16 cellular contexts compared by ENCODE assay signal in the genomic region with DNA sequence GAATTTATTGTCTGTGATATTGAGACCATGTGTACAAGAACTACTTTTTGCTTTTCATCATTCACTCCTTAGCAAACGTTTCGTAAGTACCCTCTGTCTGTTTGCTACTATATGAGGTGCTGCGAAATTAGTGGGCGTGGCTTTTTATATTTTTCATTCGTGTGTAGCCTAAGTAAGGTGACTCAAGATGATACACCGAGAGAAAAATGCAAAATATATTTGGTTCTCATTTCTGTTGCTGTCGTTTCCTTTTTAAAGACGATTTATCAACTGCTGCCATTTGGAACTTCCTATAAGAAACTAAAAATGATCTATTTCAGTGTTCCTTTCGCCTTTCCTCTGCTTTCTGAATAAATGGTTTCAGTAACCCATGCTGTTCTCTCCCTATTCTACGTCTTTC.
DNase-seq lines count a peak whose midpoint lies in the region; ATAC-seq, FAIRE-seq and TF ChIP-seq lines count a peak whose summit lies in the region.
"Had no signal": no experiment of that assay in that cellular context is flagged by ENCODE, and none has a peak within 500 bp of the region (broad histone marks: within the 10 kb centered on the region; RNA-seq: fewer than 3 reads in every experiment).

No MANE protein-coding gene starts in this region.

- peaks cover under 1% of the 10 kb centered on the region for H3K79me2 ChIP-seq in GM23248 (ENCODE audit: insufficient read depth)

- no peaks in the 10 kb centered on the region for H3K27me3 Mint-ChIP-seq in nephron (ENCODE audit: low read depth)
- H3K27me3 Mint-ChIP-seq: activated CD4-positive, alpha-beta memory T cell treated with anti-CD3 and anti-CD28 coated beads, Interleukin-2, amount 10 ng/mL, durations not matched to agents 7 days and 5 days; CD4-positive, alpha-beta T cell had no signal

- DNase-seq in GM23248 (peak; percentile 17), HTR-8/SVneo (ENCODE audit: insufficient read length, low spot score) (no peak), NCI-H2081 (lab: John Stamatoyannopoulos, UW) (no peak), NCI-H1930 (lab: John Stamatoyannopoulos, UW) (no peak), NCI-H1694 (lab: John Stamatoyannopoulos, UW) (no peak)
- DNase-seq: activated CD4-positive, alpha-beta memory T cell treated with anti-CD3 and anti-CD28 coated beads, Interleukin-2, amount 10 ng/mL, durations not matched to agents 7 days and 5 days; CD4-positive, alpha-beta T cell; H7; NCI-H1092 treated with DMSO at 0.1 percent for 48 hours; NCI-H446; T1000 had no signal

- in situ Hi-C loops in GM23248 (cut with MboI): no loop called here

- H3K9me3 Mint-ChIP-seq in nephron: peaks cover 13% of the 10 kb centered on the region
- H3K9me3 Mint-ChIP-seq: CD4-positive, alpha-beta T cell had no signal

- peaks cover 12% of the 10 kb centered on the region; the same call in 1 of the 2 replicates for H3F3A ChIP-seq in GM23248 (ENCODE audit: insufficient read depth)

- ATAC-seq in GM18511 (IDR thresholded peaks at IDR 0.05; ENCODE audit: unreplicated experiment): peak; percentile 74
- ATAC-seq: Panc1 had no signal

- 74 to 77% methylated on average over 10 of the region's 10 CpGs for WGBS in GM23248 (ENCODE audit: low coverage in 1 of 2, low lambda C conversion rate in 2 of 2, missing lambda C conversion rate in 2 of 2), 2 experiments

- no peak overlapping the region for H2AFZ ChIP-seq in GM23248

- no peak overlapping the region for H3K27ac ChIP-seq in GM23248

- H3K36me3 ChIP-seq in GM23248 (ENCODE audit: low read depth): peaks cover 15% of the 10 kb centered on the region; the same call in 1 of the 2 replicates

- no peak overlapping the region for H3K4me3 Mint-ChIP-seq in nephron
- H3K4me3 Mint-ChIP-seq: activated CD4-positive, alpha-beta memory T cell treated with anti-CD3 and anti-CD28 coated beads, Interleukin-2, amount 10 ng/mL, durations not matched to agents 7 days and 5 days; CD4-positive, alpha-beta T cell had no signal

- peaks cover 68% of the 10 kb centered on the region for H3K36me3 Mint-ChIP-seq in nephron (ENCODE audit: low read depth)

- no peak overlapping the region for H3K4me3 ChIP-seq in GM23248

- no peaks in the 10 kb centered on the region for H3K4me1 ChIP-seq in GM23248 (ENCODE audit: insufficient read depth)

- no peaks in the 10 kb centered on the region for H3K27me3 ChIP-seq in GM23248 (replicated peaks; ENCODE audit: insufficient read depth)

- peaks cover 25% of the 10 kb centered on the region for H3K4me1 Mint-ChIP-seq in nephron
- H3K4me1 Mint-ChIP-seq: activated CD4-positive, alpha-beta memory T cell treated with anti-CD3 and anti-CD28 coated beads, Interleukin-2, amount 10 ng/mL, durations not matched to agents 7 days and 5 days had no signal

- H3K27ac Mint-ChIP-seq in nephron: peak overlapping the region in 2 of 3 experiments; percentile 6 to 17
- H3K27ac Mint-ChIP-seq: activated CD4-positive, alpha-beta memory T cell treated with anti-CD3 and anti-CD28 coated beads, Interleukin-2, amount 10 ng/mL, durations not matched to agents 7 days and 5 days; activated T-helper 2 cell treated with anti-CD3 and anti-CD28 coated beads, Interferon-gamma antibody, Interleukin-2, Interleukin-4, amounts not matched to agents 10 μg/mL and 5 μg/mL and 100 μg/mL, durations not matched to agents 14 hours and 24 hours and 36 hours; CD4-positive, alpha-beta T cell had no signal

- peak; percentile 80 for FAIRE-seq in HTR-8/SVneo (lab: Jason Lieb, UNC)
- FAIRE-seq: G401.6 had no signal

- no peaks in the 10 kb centered on the region for H3K9me2 ChIP-seq in GM23248 (ENCODE audit: insufficient read depth)

- no peaks in the 10 kb centered on the region for H4K20me1 ChIP-seq in GM23248 (ENCODE audit: insufficient read depth)

- no peaks in the 10 kb centered on the region for H3K9me3 ChIP-seq in GM23248 (ENCODE audit: low read depth)

- H3K4me2 ChIP-seq in GM23248 (ENCODE audit: unreplicated experiment): no peak overlapping the region

- TF ChIP-seq CTCF in nephron (IDR thresholded peaks at IDR 0.05; ENCODE audit: unreplicated experiment in 3 of 3): no peak

- no peak overlapping the region for H3K9ac ChIP-seq in GM23248
